Comparison of ENCODE assay signal across 23 cellular contexts in genomic region chr2:33220533-33220932, GRCh38.
A peak's percentile ranks its signal among the peaks of the same experiment; 100 is the strongest.
DNase-seq lines count a peak whose midpoint lies in the region; ATAC-seq and TF ChIP-seq lines count a peak whose summit lies in the region.
"Had no signal": no experiment of that assay in that cellular context is flagged by ENCODE, and none has a peak within 500 bp of the region (broad histone marks: within the 10 kb centered on the region; RNA-seq: fewer than 3 reads in every experiment).

No MANE protein-coding gene starts in this region.

- CTCF ChIA-PET in SK-N-SH (lab: Yijun Ruan, JAX), result no interaction called here

- peak overlapping the region; percentile 22; the same call in 1 of the 2 replicates for H3K4me3 ChIP-seq in ACC112 (ENCODE audit: low read depth, low read length)
- no peak overlapping the region for H3K4me3 ChIP-seq in SK-N-SH (ENCODE audit: low read depth in 2 of 2, low read length in 1 of 2)
- no peak overlapping the region for H3K4me3 ChIP-seq in esophagus muscularis mucosa
- H3K4me3 ChIP-seq in osteoblast (ENCODE audit: insufficient read depth, low read length), result no peak overlapping the region
- H3K4me3 ChIP-seq: colonic mucosa, HAP-1, heart right ventricle, left ventricle myocardium inferior, MG63 had no signal

- peak overlapping the region; percentile 35; the same call in 1 of the 2 replicates for H3K9ac ChIP-seq in SK-N-SH

- intact Hi-C loops in esophagus muscularis mucosa (cut with DNase I), result loop anchor here (5.0 kb wide), 1 partner anchor 42 kb away; no protein-coding TSS in a partner anchor

- TF ChIP-seq CTCF in SK-N-SH (IDR thresholded peaks at IDR 0.05) (no peak), esophagus muscularis mucosa (IDR thresholded peaks at IDR 0.05) (no peak), osteoblast (IDR thresholded peaks at IDR 0.05; ENCODE audit: extremely low read depth, low read depth, low read length) (no peak)

- POLR2A ChIA-PET in SK-N-SH (lab: Yijun Ruan, JAX), result no interaction called here

- TF ChIP-seq POLR2A in esophagus muscularis mucosa (IDR thresholded peaks at IDR 0.05; ENCODE audit: low read depth), result no peak

- H3K4me1 ChIP-seq in ACC112 (ENCODE audit: control insufficient read depth, insufficient read depth, low read length, unreplicated experiment) (peaks cover 67% of the 10 kb centered on the region), SK-N-SH (ENCODE audit: control insufficient read depth in 1 of 2, insufficient read depth in 2 of 2, low read depth in 1 of 2, low read length in 1 of 2) (peaks cover 0 to 37% of the 10 kb centered on the region in 2 experiments; a peak in 3 of 4 replicates), esophagus muscularis mucosa (peaks cover 27 to 47% (median 34%) of the 10 kb centered on the region in 4 donors), osteoblast (ENCODE audit: insufficient read depth, low read length) (peaks cover 41% of the 10 kb centered on the region)
- H3K4me1 ChIP-seq: colonic mucosa, HAP-1 had no signal

- no peak for DNase-seq in SK-N-SH
- DNase-seq in esophagus muscularis mucosa (ENCODE audit: extremely low spot score), result no peak
- DNase-seq in osteoblast (ENCODE audit: insufficient read length, low spot score, missing footprints), result no peak
- no peak for DNase-seq in AG20443 (ENCODE audit: low spot score)
- no peak for DNase-seq in NCI-H2029 treated with DMSO at 0.1 percent for 48 hours (lab: John Stamatoyannopoulos, UW)
- DNase-seq: activated B cell treated with CpG ODN at 0.5 μM for 24 hours; activated CD4-positive, alpha-beta T cell treated with anti-CD3 and anti-CD28 coated beads, Interleukin-2, amount 50 U/mL, for 48 hours; activated naive CD8-positive, alpha-beta T cell treated with anti-CD3 and anti-CD28 coated beads, Interleukin-2, amount 10 ng/mL, durations not matched to agents 7 days and 5 days; colonic mucosa; heart right ventricle; left ventricle myocardium inferior; MG63; NCI-H146; NCI-H2171 treated with DMSO at 0.1 percent for 48 hours; NCI-H526; stimulated activated CD4-positive, alpha-beta T cell treated with anti-CD3 and anti-CD28 coated beads, Interleukin-2, amount 100 ng/mL, for 48 hours; stimulated activated naive B cell treated with anti-CD40 and anti-IgM and Interleukin-4, amounts not matched to agents 10 μg/mL and 1 μg/mL and 100 μg/mL, for 72 hours; T-helper 9 cell had no signal

- H2AFZ ChIP-seq in ACC112 (ENCODE audit: low read length, unreplicated experiment) (no peak overlapping the region), SK-N-SH (ENCODE audit: low read depth) (no peak overlapping the region), osteoblast (ENCODE audit: low read length) (no peak overlapping the region)

- H3K9me2 ChIP-seq in SK-N-SH, result no peaks in the 10 kb centered on the region

- peaks cover 2% of the 10 kb centered on the region for H3K79me2 ChIP-seq in ACC112 (ENCODE audit: control insufficient read depth, insufficient read depth, low read length, unreplicated experiment)
- H3K79me2 ChIP-seq in SK-N-SH (ENCODE audit: insufficient read depth), result peaks cover 54% of the 10 kb centered on the region; the same call in 1 of the 2 replicates
- no peaks in the 10 kb centered on the region for H3K79me2 ChIP-seq in osteoblast (ENCODE audit: insufficient read depth, low read length)

- peaks cover 35% of the 10 kb centered on the region for H3F3A ChIP-seq in SK-N-SH (replicated peaks; ENCODE audit: insufficient read depth)

- H3K4me2 ChIP-seq in SK-N-SH (no peak overlapping the region), osteoblast (ENCODE audit: insufficient read depth, low read length) (no peak overlapping the region)

- TF ChIP-seq RAD21 in SK-N-SH (IDR thresholded peaks at IDR 0.05; ENCODE audit: low read length), result no peak

- H3K27ac ChIP-seq in ACC112 (ENCODE audit: low read depth, low read length), result peak overlapping the region; percentile 74
- peak overlapping the region; percentile 22 to 78; a peak in 3 of 4 replicates for H3K27ac ChIP-seq in SK-N-SH (ENCODE audit: low read depth in 2 of 2, low read length in 1 of 2)
- H3K27ac ChIP-seq in esophagus muscularis mucosa (replicated peaks in 1 of 4), result peak overlapping the region in 3 of 4 donors; percentile 28 to 37 (median 32)
- H3K27ac ChIP-seq in osteoblast (ENCODE audit: low read depth, low read length), result peak overlapping the region; percentile 78
- H3K27ac ChIP-seq: colonic mucosa, left ventricle myocardium inferior, RWPE1 had no signal

- H3K36me3 ChIP-seq in ACC112 (ENCODE audit: insufficient read depth, low read length), result peaks cover 38% of the 10 kb centered on the region
- H3K36me3 ChIP-seq in SK-N-SH (replicated peaks in 1 of 2; ENCODE audit: control insufficient read depth in 1 of 2, insufficient read depth in 2 of 2, low read length in 1 of 2), result peaks cover 45 to 66% of the 10 kb centered on the region in 2 experiments
- H3K36me3 ChIP-seq in esophagus muscularis mucosa, result peaks cover 0 to 41% (median 10%) of the 10 kb centered on the region in 4 donors
- H3K36me3 ChIP-seq in osteoblast (ENCODE audit: insufficient read depth, low read length), result peaks cover 22% of the 10 kb centered on the region
- H3K36me3 ChIP-seq: colonic mucosa, HAP-1 had no signal

- H3K27me3 ChIP-seq in ACC112 (ENCODE audit: insufficient read depth, low read length) (no peaks in the 10 kb centered on the region), SK-N-SH (ENCODE audit: insufficient read depth) (no peaks in the 10 kb centered on the region), esophagus muscularis mucosa (no peaks in the 10 kb centered on the region), osteoblast (ENCODE audit: insufficient read depth, low read length) (no peaks in the 10 kb centered on the region)
- H3K27me3 ChIP-seq: colonic mucosa, heart right ventricle, MG63 had no signal

- WGBS in SK-N-SH (ENCODE audit: low lambda C conversion rate), result 49% methylated on average over 3 of the region's 3 CpGs
- 82% methylated on average over 3 of the region's 3 CpGs for WGBS in esophagus muscularis mucosa

- H4K20me1 ChIP-seq in SK-N-SH (ENCODE audit: insufficient read depth) (no peaks in the 10 kb centered on the region), osteoblast (ENCODE audit: insufficient read depth, low read length) (no peaks in the 10 kb centered on the region)

- TF ChIP-seq EP300 in SK-N-SH (IDR thresholded peaks at IDR 0.05; ENCODE audit: borderline replicate concordance in 1 of 2, low read depth in 1 of 2, low read length in 1 of 2), result no peak
- TF ChIP-seq EP300 in esophagus muscularis mucosa (IDR thresholded peaks at IDR 0.05), result no peak

- ATAC-seq in GM19463 (IDR thresholded peaks at IDR 0.05; ENCODE audit: unreplicated experiment) (no peak), HG02642 (IDR thresholded peaks at IDR 0.05; ENCODE audit: poor library complexity, unreplicated experiment) (no peak)
- ATAC-seq: stimulated activated naive B cell treated with anti-CD40 and anti-IgM and Interleukin-4, amounts not matched to agents 10 μg/mL and 1 μg/mL and 100 μg/mL, for 72 hours had no signal

- H3K9me3 ChIP-seq in SK-N-SH (no peaks in the 10 kb centered on the region), esophagus muscularis mucosa (no peaks in the 10 kb centered on the region), osteoblast (ENCODE audit: low read depth, low read length) (no peaks in the 10 kb centered on the region)
- H3K9me3 ChIP-seq: colonic mucosa, HAP-1, heart right ventricle, left ventricle myocardium inferior, MG63 had no signal

TF ChIP-seq in SK-N-SH, 30 proteins besides CTCF, POLR2A, EP300 and RAD21 (continues in another document):
- TF ChIP-seq CHD2 (IDR thresholded peaks at IDR 0.05; ENCODE audit: low read length, partially characterized antibody) (no peak), FOXJ3 (CRISPR knock-in tag; IDR thresholded peaks at IDR 0.05) (no peak), TEAD4 (IDR thresholded peaks at IDR 0.05; ENCODE audit: borderline replicate concordance, insufficient read depth) (no peak), FOSL2 (IDR thresholded peaks at IDR 0.05; ENCODE audit: borderline replicate concordance, low read depth) (no peak), GABPA (IDR thresholded peaks at IDR 0.05; ENCODE audit: low read depth) (no peak), MAX (IDR thresholded peaks at IDR 0.05; ENCODE audit: low read depth) (no peak), JUND (IDR thresholded peaks at IDR 0.05) (no peak), ZBTB33 (IDR thresholded peaks at IDR 0.05; ENCODE audit: borderline replicate concordance, low read depth) (no peak), NFIC (IDR thresholded peaks at IDR 0.05; ENCODE audit: borderline replicate concordance) (no peak), FOXM1 (IDR thresholded peaks at IDR 0.05; ENCODE audit: low read depth) (no peak)
